In genomic region chr1:167742395-167743057, GRCh38 we compare ENCODE assay signal across 1 cellular context.
A peak's percentile ranks its signal among the peaks of the same experiment; 100 is the strongest.
TF ChIP-seq lines count a peak whose summit lies in the region.
"Not testable (repeated sequence)": the region's sequence is repeated elsewhere in the genome, so short reads cannot be mapped to it uniquely, and the experiment has no call there.

No MANE protein-coding gene starts in this region.

TF ChIP-seq in HepG2, 621 proteins besides CTCF, POLR2A, EP300 and RAD21:
- TF ChIP-seq FOXA3 (CRISPR knock-in tag; IDR thresholded peaks at IDR 0.05) (peak; percentile 56), SOX13 (CRISPR knock-in tag; conservative IDR thresholded peaks at IDR 0.05 in 1 of 2, IDR thresholded peaks at IDR 0.05 in 1 of 2) (peak in 1 of 2 experiments; percentile 52; a peak in 1 of 4 replicates), FOXA1 (CRISPR knock-in tag; IDR thresholded peaks at IDR 0.05) (0 out of 2 replicates have a peak, but pooled peaks have one; percentile 24), SOX5 (CRISPR knock-in tag; IDR thresholded peaks at IDR 0.05; ENCODE audit: borderline replicate concordance) (peak; percentile 20; the same call in 1 of the 2 replicates), GATAD2A (CRISPR knock-in tag; IDR thresholded peaks at IDR 0.05) (peak; percentile 19; the same call in 1 of the 2 replicates)
- TF ChIP-seq SOX13, FOXA1 (IDR thresholded peaks at IDR 0.05): not testable (repeated sequence)
